Comparison of ENCODE assay signal across 20 cellular contexts in the genomic region with DNA sequence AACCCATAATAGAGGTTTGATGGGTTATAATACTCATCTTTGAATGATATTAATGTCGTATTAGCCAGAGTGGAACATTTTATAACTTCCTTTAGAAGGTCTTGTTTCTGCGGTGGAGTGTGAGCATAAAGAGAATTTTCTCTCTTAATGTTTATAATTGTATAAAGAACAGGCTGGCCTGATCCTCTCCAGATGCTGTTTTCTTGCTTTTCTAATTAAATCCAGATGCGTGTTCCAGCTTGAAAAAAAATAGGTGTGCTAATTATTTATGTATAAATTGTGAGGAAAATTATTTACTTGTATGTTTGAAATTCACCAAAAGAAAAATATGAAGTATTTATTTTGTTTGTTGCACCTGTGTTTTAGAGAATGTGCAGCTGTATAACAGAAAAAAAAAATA.
"Had no signal": no experiment of that assay in that cellular context is flagged by ENCODE, and none has a peak within 500 bp of the region (broad histone marks: within the 10 kb centered on the region; RNA-seq: fewer than 3 reads in every experiment).

No MANE protein-coding gene starts in this region.

- DNase-seq: hypothalamus; immature natural killer cell; islet precursor cell; kidney glomerular epithelial cell; left colon; left ventricle myocardium superior; lower lobe of right lung; naive thymus-derived CD8-positive, alpha-beta T cell; nephron progenitor cell; nucleus accumbens; stimulated activated CD4-positive, alpha-beta T cell treated with anti-CD3 and anti-CD28 coated beads, Interleukin-2, amount 100 ng/mL, for 24 hours; stimulated activated CD4-positive, alpha-beta T cell treated with anti-CD3 and anti-CD28 coated beads, Interleukin-4, amount 100 ng/mL, for 24 hours; stimulated activated naive CD8-positive, alpha-beta T cell treated with anti-CD3 and anti-CD28 coated beads, Interleukin-15, Interleukin-2, amounts not matched to agents 100 U/mL and 50 U/mL, for 24 hours; substantia nigra; testis; tibial artery; upper lobe of left lung had no signal

- ATAC-seq: esophagus mucosa; left colon; lower lobe of right lung; naive thymus-derived CD8-positive, alpha-beta T cell; sciatic nerve; stimulated activated effector memory CD8-positive, alpha-beta T cell treated with anti-CD3 and anti-CD28 coated beads, Interleukin-12 subunit alpha, Interleukin-12 subunit beta, amount 100 ng/mL, for 72 hours; stimulated activated naive CD8-positive, alpha-beta T cell treated with anti-CD3 and anti-CD28 coated beads, Interleukin-15, Interleukin-2, amounts not matched to agents 100 U/mL and 50 U/mL, for 24 hours had no signal
